8 cellular contexts compared by ENCODE assay signal in genomic region chr20:36754656-36755222, GRCh38. TPM values are rescaled to one million over a fixed set of nuclear protein-coding genes. Genes with fewer than 3 reads are reported as not detected.
A peak's percentile ranks its signal among the peaks of the same experiment; 100 is the strongest.
DNase-seq lines count a peak whose midpoint lies in the region; ATAC-seq and TF ChIP-seq lines count a peak whose summit lies in the region.

No MANE protein-coding gene starts in this region.

- H3K36me3 ChIP-seq in CD4-positive, CD25-positive, alpha-beta regulatory T cell (ENCODE audit: control insufficient read depth, insufficient read depth, low read length), result peaks cover 42% of the 10 kb centered on the region
- peaks cover 23 to 35% of the 10 kb centered on the region in 2 experiments for H3K36me3 ChIP-seq in HCT116 (ENCODE audit: control insufficient read depth in 1 of 2, insufficient read depth in 2 of 2, low read length in 2 of 2)

- H2AFZ ChIP-seq in HCT116 (ENCODE audit: low read depth, low read length, poor library complexity, severe bottlenecking), result no peak overlapping the region

- H3K4me1 Mint-ChIP-seq in CD4-positive, CD25-positive, alpha-beta regulatory T cell, result peaks cover 2 to 6% (median 3%) of the 10 kb centered on the region in 4 donors
- H3K4me1 Mint-ChIP-seq in natural killer cell, result peaks cover 6% of the 10 kb centered on the region in 2 donors

- CTCF ChIA-PET in HCT116 (lab: Charles Lee), result interaction anchor here (0.7 to 2.2 kb wide), 13 partner anchors 9 to 198 kb away, joined by 3 to 13 read pairs (median 4); partner anchors contain the start of genes DSN1, NDRG3 and RAB5IF

- H3K9me3 ChIP-seq in CD4-positive, CD25-positive, alpha-beta regulatory T cell (ENCODE audit: control insufficient read depth in 2 of 2, low read length in 2 of 2), result no peaks in the 10 kb centered on the region
- no peaks in the 10 kb centered on the region for H3K9me3 ChIP-seq in HCT116 (ENCODE audit: control insufficient read depth in 1 of 2, insufficient read depth in 1 of 2, low read depth in 1 of 2, low read length in 2 of 2)

- H3K9ac ChIP-seq in HCT116 (ENCODE audit: low read length), result no peak overlapping the region

- H3K9me3 Mint-ChIP-seq in CD4-positive, CD25-positive, alpha-beta regulatory T cell, result no peaks in the 10 kb centered on the region
- H3K9me3 Mint-ChIP-seq in natural killer cell, result no peaks in the 10 kb centered on the region

- H3K4me2 ChIP-seq in HCT116 (ENCODE audit: low read length), result no peak overlapping the region

- no peaks in the 10 kb centered on the region for H3K27me3 Mint-ChIP-seq in CD4-positive, CD25-positive, alpha-beta regulatory T cell
- H3K27me3 Mint-ChIP-seq in natural killer cell (ENCODE audit: low read depth in 2 of 2), result no peaks in the 10 kb centered on the region

- no peak for TF ChIP-seq POLR2A in HCT116 (IDR thresholded peaks at IDR 0.05; ENCODE audit: borderline replicate concordance, extremely low read depth, insufficient read depth, insufficient read length)

- H3K27ac ChIP-seq in CD4-positive, CD25-positive, alpha-beta regulatory T cell (ENCODE audit: insufficient read depth, low read length, poor library complexity, severe bottlenecking), result no peak overlapping the region
- no peak overlapping the region for H3K27ac ChIP-seq in HCT116 (ENCODE audit: low read depth, low read length)

- TF ChIP-seq CTCF in HCT116 (IDR thresholded peaks at IDR 0.05 in 2 of 3, conservative IDR thresholded peaks at IDR 0.05 in 1 of 3; ENCODE audit: borderline replicate concordance in 1 of 3, insufficient read depth in 1 of 3, low read depth in 2 of 3, low read length in 2 of 3) (peak; percentile 69 to 76 (median 74)), natural killer cell (IDR thresholded peaks at IDR 0.05) (peak; percentile 67)

- peak overlapping the region in 1 of 4 donors; percentile 61 for H3K4me3 Mint-ChIP-seq in CD4-positive, CD25-positive, alpha-beta regulatory T cell
- no peak overlapping the region for H3K4me3 Mint-ChIP-seq in natural killer cell

- peak overlapping the region in 1 of 3 donors; percentile 0 for H3K27ac Mint-ChIP-seq in CD4-positive, CD25-positive, alpha-beta regulatory T cell
- no peak overlapping the region for H3K27ac Mint-ChIP-seq in natural killer cell

- H3K79me2 ChIP-seq in HCT116 (ENCODE audit: insufficient read depth, low read length), result no peaks in the 10 kb centered on the region

- H4K20me1 ChIP-seq in HCT116 (ENCODE audit: insufficient read depth), result no peaks in the 10 kb centered on the region

- H3K9me2 ChIP-seq in HCT116 (ENCODE audit: insufficient read depth), result no peaks in the 10 kb centered on the region

- H3K4me1 ChIP-seq in CD4-positive, CD25-positive, alpha-beta regulatory T cell (ENCODE audit: control insufficient read depth, insufficient read depth, low read length, poor library complexity, severe bottlenecking), result no peaks in the 10 kb centered on the region
- peaks cover 0 to 5% of the 10 kb centered on the region in 2 experiments; a peak in 1 of 4 replicates for H3K4me1 ChIP-seq in HCT116 (ENCODE audit: control insufficient read depth in 1 of 2, insufficient read depth in 2 of 2, low read length in 2 of 2)

- RAD21 ChIA-PET in HCT116 (lab: Charles Lee; ENCODE audit: low non-redundant PET in 1 of 2, low total read pairs in 2 of 2, uncharacterized antibody in 2 of 2, unreplicated experiment in 2 of 2), result interaction anchor here in 1 of 2 experiments (0.6 kb wide), 1 partner anchor 88 kb away, joined by 3 read pairs; no protein-coding TSS in a partner anchor

- intact Hi-C loops in HCT116 (cut with micrococcal nuclease), result loop anchor here (1.0 kb wide), 1 partner anchor 142 kb away; no protein-coding TSS in a partner anchor
- intact Hi-C loops in natural killer cell (cut with micrococcal nuclease), result loop anchor here (1.0 kb wide), 2 partner anchors 142 to 198 kb away; no protein-coding TSS in a partner anchor

- POLR2A ChIA-PET in HCT116 (lab: Charles Lee), result interaction anchor here (0.6 to 1.2 kb wide), 4 partner anchors 9 to 151 kb away, joined by 3 to 4 read pairs (median 3); partner anchors contain the start of genes DSN1 and NDRG3

- no peak overlapping the region for H3K4me3 ChIP-seq in CD4-positive, CD25-positive, alpha-beta regulatory T cell (ENCODE audit: low read depth, low read length)
- H3K4me3 ChIP-seq in HCT116 (replicated peaks in 1 of 2; ENCODE audit: low read depth in 1 of 2, low read length in 2 of 2), result no peak overlapping the region

- peaks cover 23% of the 10 kb centered on the region for H3K36me3 Mint-ChIP-seq in CD4-positive, CD25-positive, alpha-beta regulatory T cell
- no peaks in the 10 kb centered on the region for H3K36me3 Mint-ChIP-seq in natural killer cell

- ATAC-seq in CD4-positive, CD25-positive, alpha-beta regulatory T cell (ENCODE audit: low read depth in 2 of 2), result peak in 1 of 2 donors; percentile 71
- ATAC-seq in HCT116 (peak; percentile 95), natural killer cell (peak; percentile 77 to 92 (median 84)), GM18520 (IDR thresholded peaks at IDR 0.05; ENCODE audit: unreplicated experiment) (no peak)

- no TSS peak for BruUV-seq in HCT116 (replicated peaks; lab: Mats Ljungman, UMichigan)

- TF ChIP-seq RAD21 in HCT116 (IDR thresholded peaks at IDR 0.05; ENCODE audit: low read depth), result peak; percentile 71

- peak; percentile 29 to 64 (median 56) for DNase-seq in CD4-positive, CD25-positive, alpha-beta regulatory T cell
- DNase-seq in HCT116 (ENCODE audit: low read depth, low spot score), result peak; percentile 37
- peak; percentile 10 for DNase-seq in NCI-H748 treated with DMSO at 0.1 percent for 48 hours (lab: John Stamatoyannopoulos, UW)
- peak; percentile 20 for DNase-seq in activated T-cell treated with anti-CD3 and anti-CD28 coated beads for 4 hours
- DNase-seq in fibroblast of gingiva (ENCODE audit: low read depth), result peak; percentile 68
- DNase-seq in natural killer cell, result no peak
- no peak for DNase-seq in cortex of kidney (lab: John Stamatoyannopoulos, UW)

- H3K27me3 ChIP-seq in CD4-positive, CD25-positive, alpha-beta regulatory T cell (ENCODE audit: control insufficient read depth, insufficient read depth, low read length), result no peaks in the 10 kb centered on the region
- no peaks in the 10 kb centered on the region for H3K27me3 ChIP-seq in HCT116 (ENCODE audit: insufficient read depth, low read length)

TF ChIP-seq in HCT116, 20 proteins besides CTCF, POLR2A, EP300 and RAD21:
- TF ChIP-seq ELF1 (IDR thresholded peaks at IDR 0.05; ENCODE audit: borderline replicate concordance, low read depth), result no peak
- TF ChIP-seq ZFX (IDR thresholded peaks at IDR 0.05), result no peak
- TF ChIP-seq POLR2AphosphoS5 (IDR thresholded peaks at IDR 0.05; ENCODE audit: low read depth, low read length), result no peak
- TF ChIP-seq, protein P1, sequence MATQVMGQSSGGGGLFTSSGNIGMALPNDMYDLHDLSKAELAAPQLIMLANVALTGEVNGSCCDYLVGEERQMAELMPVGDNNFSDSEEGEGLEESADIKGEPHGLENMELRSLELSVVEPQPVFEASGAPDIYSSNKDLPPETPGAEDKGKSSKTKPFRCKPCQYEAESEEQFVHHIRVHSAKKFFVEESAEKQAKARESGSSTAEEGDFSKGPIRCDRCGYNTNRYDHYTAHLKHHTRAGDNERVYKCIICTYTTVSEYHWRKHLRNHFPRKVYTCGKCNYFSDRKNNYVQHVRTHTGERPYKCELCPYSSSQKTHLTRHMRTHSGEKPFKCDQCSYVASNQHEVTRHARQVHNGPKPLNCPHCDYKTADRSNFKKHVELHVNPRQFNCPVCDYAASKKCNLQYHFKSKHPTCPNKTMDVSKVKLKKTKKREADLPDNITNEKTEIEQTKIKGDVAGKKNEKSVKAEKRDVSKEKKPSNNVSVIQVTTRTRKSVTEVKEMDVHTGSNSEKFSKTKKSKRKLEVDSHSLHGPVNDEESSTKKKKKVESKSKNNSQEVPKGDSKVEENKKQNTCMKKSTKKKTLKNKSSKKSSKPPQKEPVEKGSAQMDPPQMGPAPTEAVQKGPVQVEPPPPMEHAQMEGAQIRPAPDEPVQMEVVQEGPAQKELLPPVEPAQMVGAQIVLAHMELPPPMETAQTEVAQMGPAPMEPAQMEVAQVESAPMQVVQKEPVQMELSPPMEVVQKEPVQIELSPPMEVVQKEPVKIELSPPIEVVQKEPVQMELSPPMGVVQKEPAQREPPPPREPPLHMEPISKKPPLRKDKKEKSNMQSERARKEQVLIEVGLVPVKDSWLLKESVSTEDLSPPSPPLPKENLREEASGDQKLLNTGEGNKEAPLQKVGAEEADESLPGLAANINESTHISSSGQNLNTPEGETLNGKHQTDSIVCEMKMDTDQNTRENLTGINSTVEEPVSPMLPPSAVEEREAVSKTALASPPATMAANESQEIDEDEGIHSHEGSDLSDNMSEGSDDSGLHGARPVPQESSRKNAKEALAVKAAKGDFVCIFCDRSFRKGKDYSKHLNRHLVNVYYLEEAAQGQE (IDR thresholded peaks at IDR 0.05; ENCODE audit: low read depth), result no peak
- no peak for TF ChIP-seq ZNF274 (IDR thresholded peaks at IDR 0.05; ENCODE audit: low read depth, low read length)
- no peak for TF ChIP-seq SRF (IDR thresholded peaks at IDR 0.05; ENCODE audit: low read depth)

RNA-seq across cellular contexts. Expression of gene NDRG3, which starts 8.8 kb away (rescaled TPM):
- total RNA-seq in CD4-positive, CD25-positive, alpha-beta regulatory T cell, result 26.7 TPM
- 10 to 100 TPM; 46.8 to 57.2 (median 55.1) TPM for polyA plus RNA-seq in CD4-positive, CD25-positive, alpha-beta regulatory T cell
- total RNA-seq in HCT116 (2021; ENCODE audit: unreplicated experiment) (29.3 TPM), natural killer cell (10 to 100 TPM; 27.1 to 30.3 (median 28.3) TPM)
- polyA plus RNA-seq in HCT116 (2012), result 19.0 and 22.9 TPM in 2 replicates

RNA-seq across cellular contexts. Expression of gene DSN1, which starts 18.8 kb away (rescaled TPM):
- total RNA-seq in CD4-positive, CD25-positive, alpha-beta regulatory T cell, result 12.2 TPM
- polyA plus RNA-seq in CD4-positive, CD25-positive, alpha-beta regulatory T cell, result 10 to 100 TPM; 11.8 to 17.9 (median 13.8) TPM
- total RNA-seq in HCT116 (2021; ENCODE audit: unreplicated experiment) (27.9 TPM), natural killer cell (10 to 100 TPM; 15.8 to 19.1 (median 15.8) TPM)
- 13.2 and 16.9 TPM in 2 replicates for polyA plus RNA-seq in HCT116 (2012)

Comparison
In these comparisons a context has a peak if more than half of its experiments do, and no peak if none do; other contexts are left out.
1. DNase-seq: peak in CD4-positive, CD25-positive, alpha-beta regulatory T cell (3 of 3), HCT116 (single experiment), NCI-H748 treated with DMSO at 0.1 percent for 48 hours (single experiment), activated T-cell treated with anti-CD3 and anti-CD28 coated beads for 4 hours (single experiment) and fibroblast of gingiva (single experiment); none in natural killer cell (single experiment) and cortex of kidney (single experiment).